In the genomic region with DNA sequence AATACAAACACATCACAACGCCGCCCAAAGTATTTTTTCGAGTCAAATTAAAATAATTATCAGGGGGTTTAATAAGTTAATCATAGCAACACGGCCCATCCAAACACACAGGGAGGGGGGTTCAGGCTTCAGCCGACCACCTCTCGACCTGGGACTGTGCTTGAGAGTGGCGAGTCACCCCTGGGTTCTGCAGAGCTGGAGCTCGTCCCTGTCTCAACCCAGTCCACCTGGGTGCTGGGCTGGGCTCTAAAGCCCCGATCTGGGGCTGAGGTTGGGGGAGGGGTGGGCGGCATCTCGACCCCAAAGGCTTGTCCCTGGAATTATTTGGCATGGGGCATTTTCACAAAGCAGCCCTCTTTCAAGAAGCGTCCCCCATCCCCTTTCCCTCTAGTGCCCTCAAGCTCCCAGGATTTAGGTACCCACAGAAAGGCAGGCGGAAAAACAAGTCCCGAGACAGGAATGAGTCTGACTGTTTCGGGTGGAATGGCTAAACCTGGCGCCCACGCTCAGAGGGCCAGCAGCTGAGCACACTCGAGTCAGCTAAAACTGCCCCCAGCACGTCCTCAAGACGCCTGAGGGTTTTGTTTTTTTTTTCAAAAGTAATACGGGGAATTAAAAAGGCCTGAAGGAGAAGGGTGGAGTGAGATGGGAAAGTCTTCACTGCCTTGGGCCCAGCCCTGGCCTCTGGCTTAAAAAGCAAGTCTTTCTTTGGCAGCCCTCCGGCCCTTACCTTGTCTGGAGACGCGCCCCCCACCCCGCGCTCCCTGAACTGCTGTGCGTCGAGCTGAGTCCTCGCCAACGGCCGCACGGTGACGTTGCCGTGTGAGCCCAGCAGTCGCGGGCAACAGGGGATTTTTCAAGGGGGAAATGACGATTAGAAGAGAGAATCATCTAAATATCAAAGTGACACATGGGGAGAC, we compare ENCODE assay signal across 12 cellular contexts. TPM values are rescaled to one million over a fixed set of nuclear protein-coding genes. Genes with fewer than 3 reads are reported as not detected.
A peak's percentile ranks its signal among the peaks of the same experiment; 100 is the strongest.
DNase-seq lines count a peak whose midpoint lies in the region; ATAC-seq, FAIRE-seq and TF ChIP-seq lines count a peak whose summit lies in the region.
"Had no signal": no experiment of that assay in that cellular context is flagged by ENCODE, and none has a peak within 500 bp of the region (broad histone marks: within the 10 kb centered on the region; RNA-seq: fewer than 3 reads in every experiment).

No MANE protein-coding gene starts in this region.

- peaks cover 25% of the 10 kb centered on the region for H3K4me1 ChIP-seq in NT2/D1 (ENCODE audit: insufficient read depth, insufficient read length)
- H3K4me1 ChIP-seq in tibial nerve = peaks cover 0 to 60% (median 12%) of the 10 kb centered on the region in 4 donors

- CTCF ChIA-PET in activated naive CD4-positive, alpha-beta T cell treated with anti-CD3 and anti-CD28 coated beads, Interleukin-2, amount 10 ng/mL, durations not matched to agents 7 days and 5 days (lab: Charles Lee) = interaction anchor here (1.5 kb wide), 1 partner anchor 9 kb away, joined by 3 read pairs; no protein-coding TSS in a partner anchor
- CTCF ChIA-PET in activated naive CD4-positive, alpha-beta T cell treated with anti-CD3 and anti-CD28 coated beads for 36 hours (lab: Charles Lee) = no interaction called here

- 48 to 49% methylated on average over 37 of the region's 37 CpGs for WGBS in tibial nerve, 2 donors

- ATAC-seq in HG02870 (IDR thresholded peaks at IDR 0.05; ENCODE audit: unreplicated experiment) = no peak
- ATAC-seq: upper lobe of right lung had no signal

- TF ChIP-seq EP300 in tibial nerve (IDR thresholded peaks at IDR 0.05) = peak in 1 of 2 donors; percentile 17

- peaks cover 98% of the 10 kb centered on the region for H3K27me3 ChIP-seq in NT2/D1 (ENCODE audit: insufficient read depth, insufficient read length)
- peaks cover 0 to 4% of the 10 kb centered on the region in 2 donors for H3K27me3 ChIP-seq in tibial nerve

- H3K27ac ChIP-seq in tibial nerve = peak overlapping the region; percentile 15 to 100 (median 82)
- H3K27ac ChIP-seq: dorsolateral prefrontal cortex, upper lobe of right lung had no signal

- H3K27ac Mint-ChIP-seq in activated naive CD4-positive, alpha-beta T cell treated with anti-CD3 and anti-CD28 coated beads, Interleukin-2, amount 10 ng/mL, durations not matched to agents 7 days and 5 days = peak overlapping the region; percentile 55
- no peak overlapping the region for H3K27ac Mint-ChIP-seq in activated naive CD4-positive, alpha-beta T cell treated with anti-CD3 and anti-CD28 coated beads for 36 hours

- no peaks in the 10 kb centered on the region for H3K9me3 ChIP-seq in NT2/D1 (ENCODE audit: insufficient read depth, low read length)
- H3K9me3 ChIP-seq in iPS-18c (ENCODE audit: control insufficient read depth, insufficient read depth, low read length) = no peaks in the 10 kb centered on the region
- no peaks in the 10 kb centered on the region for H3K9me3 ChIP-seq in tibial nerve
- H3K9me3 ChIP-seq: upper lobe of right lung had no signal

- peaks cover 5% of the 10 kb centered on the region for H3K36me3 Mint-ChIP-seq in activated naive CD4-positive, alpha-beta T cell treated with anti-CD3 and anti-CD28 coated beads, Interleukin-2, amount 10 ng/mL, durations not matched to agents 7 days and 5 days
- peaks cover 2% of the 10 kb centered on the region for H3K36me3 Mint-ChIP-seq in activated naive CD4-positive, alpha-beta T cell treated with anti-CD3 and anti-CD28 coated beads for 36 hours (ENCODE audit: low read depth)

- DNase-seq in activated naive CD4-positive, alpha-beta T cell treated with anti-CD3 and anti-CD28 coated beads, Interleukin-2, amount 10 ng/mL, durations not matched to agents 7 days and 5 days = no peak
- DNase-seq in activated naive CD4-positive, alpha-beta T cell treated with anti-CD3 and anti-CD28 coated beads for 36 hours = no peak
- no peak for DNase-seq in NT2/D1 (ENCODE audit: low read depth, low spot score)
- no peak for DNase-seq in tibial nerve (ENCODE audit: low spot score in 2 of 2)
- no peak for DNase-seq in COLO668 (lab: John Stamatoyannopoulos, UW; ENCODE audit: unreplicated experiment)
- no peak for DNase-seq in H54 (ENCODE audit: insufficient read length, low spot score)
- DNase-seq: activated gamma-delta T cell treated with Interleukin-2 at 50 U/mL for 16 hours, Calu3, dorsolateral prefrontal cortex, upper lobe of right lung had no signal

- H3K9ac ChIP-seq in NT2/D1 (ENCODE audit: insufficient read length, low read depth) = peak overlapping the region; percentile 21

- H3K9me3 Mint-ChIP-seq in activated naive CD4-positive, alpha-beta T cell treated with anti-CD3 and anti-CD28 coated beads, Interleukin-2, amount 10 ng/mL, durations not matched to agents 7 days and 5 days = peaks cover 5% of the 10 kb centered on the region
- H3K9me3 Mint-ChIP-seq in activated naive CD4-positive, alpha-beta T cell treated with anti-CD3 and anti-CD28 coated beads for 36 hours = no peaks in the 10 kb centered on the region

- H3K4me3 ChIP-seq in NT2/D1 (ENCODE audit: insufficient read length, low read depth) = no peak overlapping the region
- H3K4me3 ChIP-seq in iPS-18c (ENCODE audit: insufficient read depth, low read depth, low read length) = 0 out of 2 replicates have a peak overlapping the region, but pooled peaks have one; percentile 2
- no peak overlapping the region for H3K4me3 ChIP-seq in tibial nerve
- H3K4me3 ChIP-seq: dorsolateral prefrontal cortex, upper lobe of right lung had no signal

- TF ChIP-seq POLR2A in tibial nerve (IDR thresholded peaks at IDR 0.05) (no peak), H54 (IDR thresholded peaks at IDR 0.05; ENCODE audit: low read depth, low read length) (no peak)

- no peaks in the 10 kb centered on the region for H3K27me3 Mint-ChIP-seq in activated naive CD4-positive, alpha-beta T cell treated with anti-CD3 and anti-CD28 coated beads, Interleukin-2, amount 10 ng/mL, durations not matched to agents 7 days and 5 days
- peaks cover 70% of the 10 kb centered on the region for H3K27me3 Mint-ChIP-seq in activated naive CD4-positive, alpha-beta T cell treated with anti-CD3 and anti-CD28 coated beads for 36 hours (ENCODE audit: low read depth)

- peaks cover 6% of the 10 kb centered on the region for H3K4me1 Mint-ChIP-seq in activated naive CD4-positive, alpha-beta T cell treated with anti-CD3 and anti-CD28 coated beads, Interleukin-2, amount 10 ng/mL, durations not matched to agents 7 days and 5 days
- H3K4me1 Mint-ChIP-seq in activated naive CD4-positive, alpha-beta T cell treated with anti-CD3 and anti-CD28 coated beads for 36 hours (ENCODE audit: low read depth) = peaks cover 11% of the 10 kb centered on the region

- no peak for FAIRE-seq in H54 (lab: Jason Lieb, UNC)

- TF ChIP-seq CTCF in tibial nerve (IDR thresholded peaks at IDR 0.05) = no peak

- H3K4me3 Mint-ChIP-seq in activated naive CD4-positive, alpha-beta T cell treated with anti-CD3 and anti-CD28 coated beads, Interleukin-2, amount 10 ng/mL, durations not matched to agents 7 days and 5 days = no peak overlapping the region
- no peak overlapping the region for H3K4me3 Mint-ChIP-seq in activated naive CD4-positive, alpha-beta T cell treated with anti-CD3 and anti-CD28 coated beads for 36 hours

- no peaks in the 10 kb centered on the region for H3K36me3 ChIP-seq in NT2/D1 (ENCODE audit: insufficient read depth, insufficient read length, low read length)
- H3K36me3 ChIP-seq in tibial nerve = no peaks in the 10 kb centered on the region
- H3K36me3 ChIP-seq: upper lobe of right lung had no signal

- intact Hi-C loops in activated naive CD4-positive, alpha-beta T cell treated with anti-CD3 and anti-CD28 coated beads for 36 hours (cut with micrococcal nuclease) = no loop called here

RNA-seq across cellular contexts. Expression of gene NR2F2, which starts 32.5 kb away (rescaled TPM):
- not detected for total RNA-seq in activated naive CD4-positive, alpha-beta T cell treated with anti-CD3 and anti-CD28 coated beads for 36 hours
- total RNA-seq in tibial nerve = 100 to 1,000 TPM in 3 of 4 donors, 10 to 100 TPM in 1; 70.8 to 129 (median 124) TPM

Comparison
In these comparisons a context has a peak if more than half of its experiments do, and no peak if none do; other contexts are left out.
1. RNA of gene NR2F2, which starts 32.5 kb away (total RNA-seq): 70.8 to 129 TPM in tibial nerve; not detected in activated naive CD4-positive, alpha-beta T cell treated with anti-CD3 and anti-CD28 coated beads for 36 hours; every median in the first group is over 10 times any median in the second.